In genomic region chr7:66507764-66508296, GRCh38 we compare ENCODE assay signal across 17 cellular contexts.
"Had no signal": no experiment of that assay in that cellular context is flagged by ENCODE, and none has a peak within 500 bp of the region (broad histone marks: within the 10 kb centered on the region; RNA-seq: fewer than 3 reads in every experiment).

No MANE protein-coding gene starts in this region.

- ATAC-seq: activated CD4-positive, CD25-positive, alpha-beta regulatory T cell treated with anti-CD3 and anti-CD28 coated beads, Interleukin-2, amount 50 U/mL, for 24 hours; activated T-helper 17 cell treated with anti-CD3 and anti-CD28 coated beads, Interleukin-2, amount 50 U/mL, for 72 hours; foreskin keratinocyte; left cardiac atrium; upper lobe of right lung had no signal

- H3K9me3 Mint-ChIP-seq: activated T-helper 17 cell treated with anti-CD3 and anti-CD28 coated beads, Interleukin-2, amount 50 U/mL, for 72 hours had no signal

- H3K36me3 ChIP-seq: ascending aorta, esophagus muscularis mucosa, thoracic aorta, upper lobe of right lung had no signal

- H3K4me3 ChIP-seq: ascending aorta, coronary artery, esophagus muscularis mucosa, lung, thoracic aorta, upper lobe of right lung had no signal

- H3K27ac ChIP-seq: ascending aorta, coronary artery, esophagus muscularis mucosa, foreskin keratinocyte, parathyroid adenoma, thoracic aorta, upper lobe of right lung had no signal

- H3K79me2 ChIP-seq: parathyroid adenoma had no signal

- H2AFZ ChIP-seq: parathyroid adenoma had no signal

- H3K4me1 ChIP-seq: ascending aorta, parathyroid adenoma had no signal

- H3K9me3 ChIP-seq: ascending aorta, esophagus muscularis mucosa, thoracic aorta, upper lobe of right lung had no signal

- H3K27me3 Mint-ChIP-seq: activated T-helper 17 cell treated with anti-CD3 and anti-CD28 coated beads, Interleukin-2, amount 50 U/mL, for 72 hours had no signal

- H3K4me1 Mint-ChIP-seq: activated T-helper 17 cell treated with anti-CD3 and anti-CD28 coated beads, Interleukin-2, amount 50 U/mL, for 72 hours had no signal

- H3K27ac Mint-ChIP-seq: activated T-helper 17 cell treated with anti-CD3 and anti-CD28 coated beads, Interleukin-2, amount 50 U/mL, for 72 hours had no signal

- H3K27me3 ChIP-seq: ascending aorta had no signal

- DNase-seq: activated CD4-positive, alpha-beta T cell treated with anti-CD3 and anti-CD28 coated beads, Interleukin-2, amount 50 U/mL, for 4 hours; activated naive CD4-positive, alpha-beta T cell treated with Interleukin-2 at 50 U/mL for 16 hours; foreskin keratinocyte; glutamatergic neuron; stimulated activated CD4-positive, alpha-beta T cell treated with anti-CD3 and anti-CD28 coated beads, Interleukin-12 subunit alpha, Interleukin-12 subunit beta, amount 100 ng/mL, for 4 hours; stimulated activated CD4-positive, alpha-beta T cell treated with anti-CD3 and anti-CD28 coated beads, Interleukin-2, amount 100 ng/mL, for 24 hours; T1000; upper lobe of right lung had no signal
